8 cellular contexts compared by ENCODE assay signal in genomic region chr7:1459930-1460756, GRCh38. TPM values are rescaled to one million over a fixed set of nuclear protein-coding genes. Genes with fewer than 3 reads are reported as not detected.
A peak's percentile ranks its signal among the peaks of the same experiment; 100 is the strongest.
DNase-seq lines count a peak whose midpoint lies in the region; ATAC-seq and TF ChIP-seq lines count a peak whose summit lies in the region.

No MANE protein-coding gene starts in this region.

- intact Hi-C loops in adrenal gland (cut with DNase I), result no loop called here

- in situ Hi-C loops in HAP-1 (cut with MboI; ENCODE audit: low sequenced_read_pairs), result no loop called here

- H3K9me3 Mint-ChIP-seq in immature natural killer cell, result no peaks in the 10 kb centered on the region
- H3K9me3 Mint-ChIP-seq in stimulated activated naive B cell treated with anti-CD40 and anti-IgM and Interleukin-4, amounts not matched to agents 10 μg/mL and 1 μg/mL and 100 μg/mL, for 72 hours, result no peaks in the 10 kb centered on the region

- CTCF ChIA-PET in AG04450 (lab: Charles Lee), result interaction anchor here (2.8 kb wide), 1 partner anchor 14 kb away, joined by 11 read pairs; no protein-coding TSS in a partner anchor

- H3K27ac Mint-ChIP-seq in immature natural killer cell, result peak overlapping the region; percentile 34 to 66 (median 52)
- H3K27ac Mint-ChIP-seq in stimulated activated naive B cell treated with anti-CD40 and anti-IgM and Interleukin-4, amounts not matched to agents 10 μg/mL and 1 μg/mL and 100 μg/mL, for 72 hours, result peak overlapping the region; percentile 71

- peaks cover 0 to 13% of the 10 kb centered on the region in 2 donors for H3K4me1 Mint-ChIP-seq in immature natural killer cell
- H3K4me1 Mint-ChIP-seq in stimulated activated naive B cell treated with anti-CD40 and anti-IgM and Interleukin-4, amounts not matched to agents 10 μg/mL and 1 μg/mL and 100 μg/mL, for 72 hours, result peaks cover 13 to 34% of the 10 kb centered on the region in 2 donors

- H3K36me3 Mint-ChIP-seq in immature natural killer cell, result no peaks in the 10 kb centered on the region
- no peaks in the 10 kb centered on the region for H3K36me3 Mint-ChIP-seq in stimulated activated naive B cell treated with anti-CD40 and anti-IgM and Interleukin-4, amounts not matched to agents 10 μg/mL and 1 μg/mL and 100 μg/mL, for 72 hours

- no peaks in the 10 kb centered on the region for H3K27me3 Mint-ChIP-seq in immature natural killer cell (ENCODE audit: low read depth in 3 of 3)
- H3K27me3 Mint-ChIP-seq in stimulated activated naive B cell treated with anti-CD40 and anti-IgM and Interleukin-4, amounts not matched to agents 10 μg/mL and 1 μg/mL and 100 μg/mL, for 72 hours, result no peaks in the 10 kb centered on the region

- POLR2A ChIA-PET in AG04450 (lab: Yijun Ruan, JAX), result interaction anchor here (0.6 to 1.6 kb wide), 4 partner anchors 13 to 555 kb away, joined by 3 to 9 read pairs (median 6); no protein-coding TSS in a partner anchor

- TF ChIP-seq POLR2A in adrenal gland (IDR thresholded peaks at IDR 0.05), result no peak

- H3K9me3 ChIP-seq in AG04450 (ENCODE audit: control insufficient read depth, insufficient read depth, low read length), result no peaks in the 10 kb centered on the region; the same call in 1 of the 2 replicates
- no peaks in the 10 kb centered on the region for H3K9me3 ChIP-seq in HAP-1
- no peaks in the 10 kb centered on the region for H3K9me3 ChIP-seq in adrenal gland (replicated peaks in 1 of 3)

- no peak for ATAC-seq in stimulated activated naive B cell treated with anti-CD40 and anti-IgM and Interleukin-4, amounts not matched to agents 10 μg/mL and 1 μg/mL and 100 μg/mL, for 72 hours (replicated peaks)
- ATAC-seq in HG02938 (IDR thresholded peaks at IDR 0.05; ENCODE audit: unreplicated experiment) (no peak), HG03565 (IDR thresholded peaks at IDR 0.05; ENCODE audit: unreplicated experiment) (no peak)

- H3K36me3 ChIP-seq in HAP-1 (replicated peaks) (no peaks in the 10 kb centered on the region), adrenal gland (replicated peaks in 1 of 2) (no peaks in the 10 kb centered on the region)

- DNase-seq in AG04450 (ENCODE audit: low read depth, low spot score), result no peak
- DNase-seq in HAP-1 (ENCODE audit: low spot score in 2 of 2), result no peak
- DNase-seq in adrenal gland, result peak in 6 of 7 donors; percentile 50 to 70 (median 55)
- DNase-seq in immature natural killer cell, result no peak
- no peak for DNase-seq in stimulated activated naive B cell treated with anti-CD40 and anti-IgM and Interleukin-4, amounts not matched to agents 10 μg/mL and 1 μg/mL and 100 μg/mL, for 72 hours
- no peak for DNase-seq in LoVo (ENCODE audit: low spot score)

- WGBS in adrenal gland, 4 donors, result 4 to 17% (median 9%) methylated on average over 4 to 28 of the region's 28 CpGs

- H3K4me1 ChIP-seq in HAP-1 (peaks cover 3% of the 10 kb centered on the region; the same call in 1 of the 2 replicates), adrenal gland (replicated peaks in 1 of 2) (peaks cover 55 to 65% of the 10 kb centered on the region in 2 donors)

- peak overlapping the region; percentile 71 to 83 (median 78) for H3K4me3 Mint-ChIP-seq in immature natural killer cell
- peak overlapping the region; percentile 73 to 84 for H3K4me3 Mint-ChIP-seq in stimulated activated naive B cell treated with anti-CD40 and anti-IgM and Interleukin-4, amounts not matched to agents 10 μg/mL and 1 μg/mL and 100 μg/mL, for 72 hours

- peaks cover 3% of the 10 kb centered on the region for H3K27me3 ChIP-seq in AG04450 (ENCODE audit: control insufficient read depth, insufficient read depth, low read length)
- H3K27me3 ChIP-seq in HAP-1 (ENCODE audit: low read depth), result no peaks in the 10 kb centered on the region
- no peaks in the 10 kb centered on the region for H3K27me3 ChIP-seq in adrenal gland

- H3K4me3 ChIP-seq in AG04450 (ENCODE audit: low read depth, low read length) (peak overlapping the region; percentile 58), HAP-1 (peak overlapping the region; percentile 26), adrenal gland (peak overlapping the region in 2 of 4 donors; percentile 24 to 63)

- peak overlapping the region; percentile 47 for H3K27ac ChIP-seq in AG04450 (ENCODE audit: low read depth, low read length)
- H3K27ac ChIP-seq in adrenal gland, result peak overlapping the region; percentile 47 to 97 (median 82)

- TF ChIP-seq CTCF in AG04450 (IDR thresholded peaks at IDR 0.05; ENCODE audit: low read depth, low read length) (no peak), adrenal gland (IDR thresholded peaks at IDR 0.05) (no peak)

RNA-seq across cellular contexts. Expression of gene MICALL2, which starts 0.9 kb away (rescaled TPM):
- polyA plus RNA-seq in AG04450 (2011; rRNA removed), result 8.5 and 9.6 TPM in 2 replicates
- polyA minus RNA-seq in AG04450 (2011; rRNA and poly(A)+ RNA removed), result 7.3 and 10.3 TPM in 2 replicates
- 100 to 1,000 TPM in 2 of 8 donors, 10 to 100 TPM in 6; 29.9 to 174 (median 77.7) TPM for total RNA-seq in adrenal gland
- polyA plus RNA-seq in adrenal gland, result 1,000 to 10,000 TPM in 1 of 3 donors, 100 to 1,000 TPM in 1, 1 to 10 TPM in 1; 7.9 to 1,057 (median 368) TPM
- under 1 TPM in 2 of 3 donors, not detected in 1; 0.10 to 0.50 TPM for polyA plus RNA-seq in immature natural killer cell

RNA-seq across cellular contexts. Expression of gene INTS1, which starts 44.0 kb away (rescaled TPM):
- 9.0 and 13.1 TPM in 2 replicates for polyA plus RNA-seq in AG04450 (2011; rRNA removed)
- 24.2 and 31.0 TPM in 2 replicates for polyA minus RNA-seq in AG04450 (2011; rRNA and poly(A)+ RNA removed)
- 100 to 1,000 TPM in 2 of 8 donors, 10 to 100 TPM in 6; 44.3 to 110 (median 72.8) TPM for total RNA-seq in adrenal gland
- polyA plus RNA-seq in adrenal gland, result 100 to 1,000 TPM in 1 of 3 donors, 10 to 100 TPM in 1, 1 to 10 TPM in 1; 4.7 to 152 (median 77.6) TPM
- polyA plus RNA-seq in immature natural killer cell, result 10 to 100 TPM in 2 of 3 donors, 1 to 10 TPM in 1; 5.2 to 33.6 (median 11.0) TPM

Comparison
In these comparisons a context has a peak if more than half of its experiments do, and no peak if none do; other contexts are left out.
1. DNase-seq: peak in adrenal gland (6 of 7); none in AG04450 (single experiment), HAP-1 (0 of 2), immature natural killer cell (0 of 3), stimulated activated naive B cell treated with anti-CD40 and anti-IgM and Interleukin-4, amounts not matched to agents 10 μg/mL and 1 μg/mL and 100 μg/mL, for 72 hours (single experiment) and LoVo (single experiment).